ENCODE assay signal across 17 cellular contexts in genomic region chr12:113582521-113583218, GRCh38.
DNase-seq lines count a peak whose midpoint lies in the region; ATAC-seq, FAIRE-seq and TF ChIP-seq lines count a peak whose summit lies in the region.
"Had no signal": no experiment of that assay in that cellular context is flagged by ENCODE, and none has a peak within 500 bp of the region (broad histone marks: within the 10 kb centered on the region; RNA-seq: fewer than 3 reads in every experiment).

No MANE protein-coding gene starts in this region.

- DNase-seq in NCI-H1694 (lab: John Stamatoyannopoulos, UW): peak; percentile 9
- DNase-seq in RCC 7860 (ENCODE audit: low spot score): peak; percentile 48
- peak; percentile 4 for DNase-seq in kidney tubule cell (ENCODE audit: low spot score)
- no peak for DNase-seq in GM19240 (ENCODE audit: insufficient read length, low spot score)
- DNase-seq: activated CD4-positive, alpha-beta T cell treated with anti-CD3 and anti-CD28 coated beads for 48 hours; activated T-cell treated with anti-CD3 and anti-CD28 coated beads, Interleukin-2, amount 50 U/mL, for 1 hour; brain microvascular endothelial cell; left cardiac atrium; posterior cingulate gyrus; stimulated activated naive CD8-positive, alpha-beta T cell treated with anti-CD3 and anti-CD28 coated beads, Interleukin-15, Interleukin-2, amounts not matched to agents 100 U/mL and 50 U/mL, for 24 hours had no signal

- H3K27ac ChIP-seq in HEK293 (ENCODE audit: extremely low read depth, low read depth, low read length): no peak overlapping the region
- H3K27ac ChIP-seq: brain microvascular endothelial cell, KMS-11 had no signal

- no peak for FAIRE-seq in RCC 7860 (lab: Jason Lieb, UNC)
- FAIRE-seq: GM12878 had no signal

- H3K9me3 ChIP-seq in HEK293 (ENCODE audit: control insufficient read depth, insufficient read depth, low read depth, low read length): no peaks in the 10 kb centered on the region

- ATAC-seq in GM18498 (IDR thresholded peaks at IDR 0.05; ENCODE audit: unreplicated experiment) (no peak), HG03342 (IDR thresholded peaks at IDR 0.05; ENCODE audit: unreplicated experiment) (no peak)
- ATAC-seq: activated naive CD4-positive, alpha-beta T cell treated with anti-CD3 and anti-CD28 coated beads, Interleukin-2, amount 50 U/mL, for 72 hours; GM12878; left cardiac atrium; Panc1; stimulated activated naive CD8-positive, alpha-beta T cell treated with anti-CD3 and anti-CD28 coated beads, Interleukin-15, Interleukin-2, amounts not matched to agents 100 U/mL and 50 U/mL, for 24 hours had no signal

- CTCF ChIA-PET in HEK293 (lab: Yijun Ruan, JAX): interaction anchor here (1.5 kb wide), 1 partner anchor 121 kb away, joined by 4 read pairs; no protein-coding TSS in a partner anchor

- H3K36me3 ChIP-seq in HEK293 (ENCODE audit: control insufficient read depth in 2 of 2, insufficient read depth in 1 of 2, low read length in 2 of 2): no peaks in the 10 kb centered on the region
- H3K36me3 ChIP-seq: brain microvascular endothelial cell had no signal

- H3K4me3 ChIP-seq in HEK293 (ENCODE audit: low read depth, low read length): no peak overlapping the region
- H3K4me3 ChIP-seq: GM12878 had no signal

- H3K4me1 ChIP-seq in HEK293 (ENCODE audit: control insufficient read depth, insufficient read depth, low read length): no peaks in the 10 kb centered on the region

- POLR2A ChIA-PET in HEK293 (lab: Yijun Ruan, JAX): no interaction called here

- TF ChIP-seq CTCF in HEK293 (tag by site-specific recombination; IDR thresholded peaks at IDR 0.05): no peak

TF ChIP-seq in HEK293, 187 proteins besides CTCF, POLR2A, EP300 and RAD21 (continues in another document):
- TF ChIP-seq, protein P1, sequence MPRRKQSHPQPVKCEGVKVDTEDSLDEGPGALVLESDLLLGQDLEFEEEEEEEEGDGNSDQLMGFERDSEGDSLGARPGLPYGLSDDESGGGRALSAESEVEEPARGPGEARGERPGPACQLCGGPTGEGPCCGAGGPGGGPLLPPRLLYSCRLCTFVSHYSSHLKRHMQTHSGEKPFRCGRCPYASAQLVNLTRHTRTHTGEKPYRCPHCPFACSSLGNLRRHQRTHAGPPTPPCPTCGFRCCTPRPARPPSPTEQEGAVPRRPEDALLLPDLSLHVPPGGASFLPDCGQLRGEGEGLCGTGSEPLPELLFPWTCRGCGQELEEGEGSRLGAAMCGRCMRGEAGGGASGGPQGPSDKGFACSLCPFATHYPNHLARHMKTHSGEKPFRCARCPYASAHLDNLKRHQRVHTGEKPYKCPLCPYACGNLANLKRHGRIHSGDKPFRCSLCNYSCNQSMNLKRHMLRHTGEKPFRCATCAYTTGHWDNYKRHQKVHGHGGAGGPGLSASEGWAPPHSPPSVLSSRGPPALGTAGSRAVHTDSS (tag by site-specific recombination; IDR thresholded peaks at IDR 0.05): no peak
- TF ChIP-seq ZNF169 (tag by site-specific recombination; IDR thresholded peaks at IDR 0.05) (no peak), KLF10 (tag by site-specific recombination; IDR thresholded peaks at IDR 0.05) (no peak), GLIS2 (tag by site-specific recombination; IDR thresholded peaks at IDR 0.05) (peak; percentile 47), ZNF664 (tag by site-specific recombination; IDR thresholded peaks at IDR 0.05) (no peak), ZNF777 (tag by site-specific recombination; IDR thresholded peaks at IDR 0.05; ENCODE audit: borderline replicate concordance) (no peak), ZBTB1 (tag by site-specific recombination; IDR thresholded peaks at IDR 0.05) (no peak), MZF1 (tag by site-specific recombination; IDR thresholded peaks at IDR 0.05; ENCODE audit: borderline replicate concordance) (no peak), ZNF654 (tag by site-specific recombination; IDR thresholded peaks at IDR 0.05; ENCODE audit: low read depth) (no peak), ZNF629 (tag by site-specific recombination; IDR thresholded peaks at IDR 0.05) (0 out of 2 replicates have a peak, but pooled peaks have one; percentile 29), KLF16 (tag by site-specific recombination; IDR thresholded peaks at IDR 0.05) (no peak), HOXD13 (CRISPR knock-in tag; IDR thresholded peaks at IDR 0.05; ENCODE audit: borderline replicate concordance) (no peak), ZNF529 (tag by site-specific recombination; IDR thresholded peaks at IDR 0.05; ENCODE audit: insufficient replicate concordance) (no peak), ZBTB48 (tag by site-specific recombination; IDR thresholded peaks at IDR 0.05) (peak; percentile 47; the same call in 1 of the 2 replicates), KLF17 (tag by site-specific recombination; IDR thresholded peaks at IDR 0.05) (0 out of 2 replicates have a peak, but pooled peaks have one; percentile 27), ZNF404 (tag by site-specific recombination; IDR thresholded peaks at IDR 0.05) (no peak), RBAK (tag by site-specific recombination; IDR thresholded peaks at IDR 0.05) (no peak), ZBTB21 (tag by site-specific recombination; IDR thresholded peaks at IDR 0.05) (peak; percentile 79), ZNF37A (tag by site-specific recombination; IDR thresholded peaks at IDR 0.05) (no peak), PRDM1 (tag by site-specific recombination; IDR thresholded peaks at IDR 0.05) (0 out of 2 replicates have a peak, but pooled peaks have one; percentile 43), ZFHX2 (tag by site-specific recombination; conservative IDR thresholded peaks at IDR 0.05) (peak; percentile 41), ZNF48 (tag by site-specific recombination; IDR thresholded peaks at IDR 0.05) (no peak), ZNF521 (tag by site-specific recombination; IDR thresholded peaks at IDR 0.05) (no peak), ZNF394 (tag by site-specific recombination; IDR thresholded peaks at IDR 0.05; ENCODE audit: borderline replicate concordance) (peak; percentile 14; the same call in 1 of the 2 replicates)
- TF ChIP-seq, protein P2, sequence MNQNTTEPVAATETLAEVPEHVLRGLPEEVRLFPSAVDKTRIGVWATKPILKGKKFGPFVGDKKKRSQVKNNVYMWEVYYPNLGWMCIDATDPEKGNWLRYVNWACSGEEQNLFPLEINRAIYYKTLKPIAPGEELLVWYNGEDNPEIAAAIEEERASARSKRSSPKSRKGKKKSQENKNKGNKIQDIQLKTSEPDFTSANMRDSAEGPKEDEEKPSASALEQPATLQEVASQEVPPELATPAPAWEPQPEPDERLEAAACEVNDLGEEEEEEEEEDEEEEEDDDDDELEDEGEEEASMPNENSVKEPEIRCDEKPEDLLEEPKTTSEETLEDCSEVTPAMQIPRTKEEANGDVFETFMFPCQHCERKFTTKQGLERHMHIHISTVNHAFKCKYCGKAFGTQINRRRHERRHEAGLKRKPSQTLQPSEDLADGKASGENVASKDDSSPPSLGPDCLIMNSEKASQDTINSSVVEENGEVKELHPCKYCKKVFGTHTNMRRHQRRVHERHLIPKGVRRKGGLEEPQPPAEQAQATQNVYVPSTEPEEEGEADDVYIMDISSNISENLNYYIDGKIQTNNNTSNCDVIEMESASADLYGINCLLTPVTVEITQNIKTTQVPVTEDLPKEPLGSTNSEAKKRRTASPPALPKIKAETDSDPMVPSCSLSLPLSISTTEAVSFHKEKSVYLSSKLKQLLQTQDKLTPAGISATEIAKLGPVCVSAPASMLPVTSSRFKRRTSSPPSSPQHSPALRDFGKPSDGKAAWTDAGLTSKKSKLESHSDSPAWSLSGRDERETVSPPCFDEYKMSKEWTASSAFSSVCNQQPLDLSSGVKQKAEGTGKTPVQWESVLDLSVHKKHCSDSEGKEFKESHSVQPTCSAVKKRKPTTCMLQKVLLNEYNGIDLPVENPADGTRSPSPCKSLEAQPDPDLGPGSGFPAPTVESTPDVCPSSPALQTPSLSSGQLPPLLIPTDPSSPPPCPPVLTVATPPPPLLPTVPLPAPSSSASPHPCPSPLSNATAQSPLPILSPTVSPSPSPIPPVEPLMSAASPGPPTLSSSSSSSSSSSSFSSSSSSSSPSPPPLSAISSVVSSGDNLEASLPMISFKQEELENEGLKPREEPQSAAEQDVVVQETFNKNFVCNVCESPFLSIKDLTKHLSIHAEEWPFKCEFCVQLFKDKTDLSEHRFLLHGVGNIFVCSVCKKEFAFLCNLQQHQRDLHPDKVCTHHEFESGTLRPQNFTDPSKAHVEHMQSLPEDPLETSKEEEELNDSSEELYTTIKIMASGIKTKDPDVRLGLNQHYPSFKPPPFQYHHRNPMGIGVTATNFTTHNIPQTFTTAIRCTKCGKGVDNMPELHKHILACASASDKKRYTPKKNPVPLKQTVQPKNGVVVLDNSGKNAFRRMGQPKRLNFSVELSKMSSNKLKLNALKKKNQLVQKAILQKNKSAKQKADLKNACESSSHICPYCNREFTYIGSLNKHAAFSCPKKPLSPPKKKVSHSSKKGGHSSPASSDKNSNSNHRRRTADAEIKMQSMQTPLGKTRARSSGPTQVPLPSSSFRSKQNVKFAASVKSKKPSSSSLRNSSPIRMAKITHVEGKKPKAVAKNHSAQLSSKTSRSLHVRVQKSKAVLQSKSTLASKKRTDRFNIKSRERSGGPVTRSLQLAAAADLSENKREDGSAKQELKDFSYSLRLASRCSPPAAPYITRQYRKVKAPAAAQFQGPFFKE (tag by site-specific recombination; IDR thresholded peaks at IDR 0.05; ENCODE audit: borderline replicate concordance): no peak
- TF ChIP-seq, protein P3, sequence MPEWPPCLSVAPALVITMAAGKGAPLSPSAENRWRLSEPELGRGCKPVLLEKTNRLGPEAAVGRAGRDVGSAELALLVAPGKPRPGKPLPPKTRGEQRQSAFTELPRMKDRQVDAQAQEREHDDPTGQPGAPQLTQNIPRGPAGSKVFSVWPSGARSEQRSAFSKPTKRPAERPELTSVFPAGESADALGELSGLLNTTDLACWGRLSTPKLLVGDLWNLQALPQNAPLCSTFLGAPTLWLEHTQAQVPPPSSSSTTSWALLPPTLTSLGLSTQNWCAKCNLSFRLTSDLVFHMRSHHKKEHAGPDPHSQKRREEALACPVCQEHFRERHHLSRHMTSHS (tag by site-specific recombination; IDR thresholded peaks at IDR 0.05): no peak
